Comparison of ENCODE assay signal across 16 cellular contexts in the genomic region with DNA sequence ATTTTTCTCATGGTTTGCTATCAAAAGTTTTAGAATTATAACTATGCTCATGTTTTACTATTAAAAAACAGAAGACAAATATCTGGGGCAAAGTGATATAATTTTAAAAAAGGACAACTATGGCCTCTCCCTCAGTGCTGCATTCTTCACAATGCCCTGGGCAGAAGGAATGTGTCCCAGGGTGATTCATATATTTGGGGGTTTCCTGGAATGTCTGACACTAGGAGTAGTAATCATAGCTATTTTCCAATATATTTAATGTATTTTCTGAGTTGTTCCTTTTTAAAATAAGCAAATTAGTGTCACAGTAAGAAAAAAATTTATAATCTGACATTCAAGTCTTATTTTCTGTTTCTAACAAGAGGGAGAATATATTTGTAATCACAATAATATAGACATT.
A peak's percentile ranks its signal among the peaks of the same experiment; 100 is the strongest.
DNase-seq lines count a peak whose midpoint lies in the region; ATAC-seq, FAIRE-seq and TF ChIP-seq lines count a peak whose summit lies in the region.
"Had no signal": no experiment of that assay in that cellular context is flagged by ENCODE, and none has a peak within 500 bp of the region (broad histone marks: within the 10 kb centered on the region; RNA-seq: fewer than 3 reads in every experiment).

No MANE protein-coding gene starts in this region.

- ATAC-seq in HG02970 (IDR thresholded peaks at IDR 0.05; ENCODE audit: low FRiP score, unreplicated experiment) (no peak), GM21447 (IDR thresholded peaks at IDR 0.05; ENCODE audit: unreplicated experiment) (no peak)
- ATAC-seq: left lobe of liver had no signal

- no peak for TF ChIP-seq CTCF in fibroblast of the aortic adventitia (IDR thresholded peaks at IDR 0.05; ENCODE audit: insufficient read depth, low read length)

- no peak for FAIRE-seq in urothelium cell line (lab: Jason Lieb, UNC)
- FAIRE-seq: H1 had no signal

- H3K4me3 ChIP-seq in fibroblast of the aortic adventitia (ENCODE audit: low read depth, low read length) = no peak overlapping the region
- H3K4me3 ChIP-seq: cardiac muscle cell, hepatocyte, skin epidermis had no signal

- peak; percentile 65 for DNase-seq in HT1080 (ENCODE audit: low read depth)
- peak; percentile 23 for DNase-seq in amniotic epithelial cell (ENCODE audit: low read depth)
- DNase-seq in fibroblast of the aortic adventitia (ENCODE audit: low read depth) = peak; percentile 39
- peak; percentile 69 for DNase-seq in urothelium cell line (ENCODE audit: low spot score)
- DNase-seq in activated CD4-positive, CD25-positive, alpha-beta regulatory T cell (lab: John Stamatoyannopoulos, UW) = no peak
- DNase-seq: activated effector memory CD4-positive, alpha-beta T cell treated with anti-CD3 and anti-CD28 coated beads, Interleukin-2, amount 50 U/mL, for 16 hours; NCI-H2081; NCI-H82; SHP77 had no signal

Comparison
In these comparisons a context has a peak if more than half of its experiments do, and no peak if none do; other contexts are left out.
1. DNase-seq: peak in HT1080 (single experiment), amniotic epithelial cell (single experiment), fibroblast of the aortic adventitia (single experiment) and urothelium cell line (single experiment); none in activated CD4-positive, CD25-positive, alpha-beta regulatory T cell (0 of 4).